10 cellular contexts compared by ENCODE assay signal in genomic region chr10:75398238-75398629, GRCh38. TPM values are rescaled to one million over a fixed set of nuclear protein-coding genes. Genes with fewer than 3 reads are reported as not detected.
DNase-seq lines count a peak whose midpoint lies in the region; ATAC-seq and TF ChIP-seq lines count a peak whose summit lies in the region.
"Had no signal": no experiment of that assay in that cellular context is flagged by ENCODE, and none has a peak within 500 bp of the region (broad histone marks: within the 10 kb centered on the region; RNA-seq: fewer than 3 reads in every experiment).

No MANE protein-coding gene starts in this region.

- WGBS in heart right ventricle, 2 donors: 63 to 72% methylated on average over 9 of the region's 9 CpGs

- H3K36me3 ChIP-seq in heart right ventricle (peaks cover 0 to 17% (median 7%) of the 10 kb centered on the region in 9 donors), vagina (peaks cover 0 to 12% of the 10 kb centered on the region in 2 donors)

- no peak for TF ChIP-seq CTCF in heart right ventricle (IDR thresholded peaks at IDR 0.05)
- no peak for TF ChIP-seq CTCF in epithelial cell of proximal tubule (conservative IDR thresholded peaks at IDR 0.05; ENCODE audit: low read depth, low read length)
- no peak for TF ChIP-seq CTCF in nephron (IDR thresholded peaks at IDR 0.05; ENCODE audit: unreplicated experiment in 3 of 3)
- TF ChIP-seq CTCF in vagina (IDR thresholded peaks at IDR 0.05): no peak

- DNase-seq in heart right ventricle (no peak), Right ventricle myocardium inferior (ENCODE audit: missing footprints) (no peak), epithelial cell of proximal tubule (ENCODE audit: low read depth) (no peak), vagina (ENCODE audit: extremely low spot score in 2 of 2) (no peak), RPMI8226 (no peak), NCI-H82 (lab: John Stamatoyannopoulos, UW) (no peak)
- DNase-seq: stimulated activated naive CD8-positive, alpha-beta T cell treated with anti-CD3 and anti-CD28 coated beads, Interleukin-15, amount 100 ng/mL, for 72 hours had no signal

- H3K27ac ChIP-seq in heart right ventricle (peak overlapping the region; percentile 27 to 97 (median 92)), vagina (peak overlapping the region; percentile 99)
- H3K27ac ChIP-seq: A549 had no signal

- peak overlapping the region; percentile 87 to 100 (median 97) for H3K4me3 Mint-ChIP-seq in nephron

- H3K4me1 Mint-ChIP-seq in nephron: peaks cover 19% of the 10 kb centered on the region

- H3K36me3 Mint-ChIP-seq in nephron (ENCODE audit: low read depth): peaks cover 42% of the 10 kb centered on the region

- peak overlapping the region; percentile 12 to 94 (median 88) for H3K4me3 ChIP-seq in heart right ventricle
- H3K4me3 ChIP-seq in epithelial cell of proximal tubule (ENCODE audit: low read depth, low read length): peak overlapping the region; percentile 99
- peak overlapping the region; percentile 88 to 99 for H3K4me3 ChIP-seq in vagina
- H3K4me3 ChIP-seq: A549 had no signal

- H3K4me1 ChIP-seq in heart right ventricle (peaks cover 3 to 48% (median 36%) of the 10 kb centered on the region in 9 donors), vagina (peaks cover 23% of the 10 kb centered on the region)

- TF ChIP-seq POLR2A in vagina (IDR thresholded peaks at IDR 0.05): no peak

- H3K27me3 Mint-ChIP-seq in nephron (ENCODE audit: low read depth): peaks cover 30% of the 10 kb centered on the region

- ATAC-seq in heart right ventricle (no peak), Right ventricle myocardium inferior (no peak), HG03025 (IDR thresholded peaks at IDR 0.05; ENCODE audit: low FRiP score, unreplicated experiment) (no peak)
- ATAC-seq: A549 had no signal

- intact Hi-C loops in heart right ventricle (cut with DNase I): loop anchor here in 8 of 10 donors (5.0 to 10.0 kb wide), 15 partner anchors 101 to 1587 kb away; no protein-coding TSS in a partner anchor
- intact Hi-C loops in Right ventricle myocardium inferior (cut with DNase I): no loop called here
- intact Hi-C loops in vagina (cut with DNase I): loop anchor here (5.0 to 10.0 kb wide), 6 partner anchors 103 to 1607 kb away; no protein-coding TSS in a partner anchor

- no peaks in the 10 kb centered on the region for H3K9me3 Mint-ChIP-seq in nephron
- H3K9me3 Mint-ChIP-seq: stimulated activated naive CD8-positive, alpha-beta T cell treated with anti-CD3 and anti-CD28 coated beads, Interleukin-15, amount 100 ng/mL, for 72 hours had no signal

- H3K9me3 ChIP-seq in heart right ventricle (no peaks in the 10 kb centered on the region), vagina (no peaks in the 10 kb centered on the region)
- H3K9me3 ChIP-seq: A549 had no signal

- H3K27ac Mint-ChIP-seq in nephron: peak overlapping the region; percentile 96 to 98 (median 98)
- H3K27ac Mint-ChIP-seq: stimulated activated naive CD8-positive, alpha-beta T cell treated with anti-CD3 and anti-CD28 coated beads, Interleukin-15, amount 100 ng/mL, for 72 hours had no signal

- H3K27me3 ChIP-seq in heart right ventricle: peaks cover 0 to 58% (median 26%) of the 10 kb centered on the region in 7 donors
- no peaks in the 10 kb centered on the region for H3K27me3 ChIP-seq in vagina

RNA-seq across cellular contexts. Expression of gene ZNF503, which starts 3.3 kb away (rescaled TPM):
- total RNA-seq in heart right ventricle: 1 to 10 TPM; 2.5 to 9.7 (median 4.1) TPM
- 1 to 10 TPM; 5.2 to 5.6 TPM for polyA plus RNA-seq in heart right ventricle
- 6.0 TPM for total RNA-seq in Right ventricle myocardium inferior
- 8.5 and 9.6 TPM in 2 replicates for total RNA-seq in epithelial cell of proximal tubule
- 24.6 TPM for total RNA-seq in vagina

RNA-seq across cellular contexts. Expression of gene LRMDA, which starts 33.2 kb away (rescaled TPM):
- total RNA-seq in heart right ventricle: 10 to 100 TPM in 9 of 10 donors, 1 to 10 TPM in 1; 4.7 to 59.8 (median 13.6) TPM
- polyA plus RNA-seq in heart right ventricle: 1 to 10 TPM; 4.0 to 8.3 TPM
- 22.3 TPM for total RNA-seq in Right ventricle myocardium inferior
- total RNA-seq in epithelial cell of proximal tubule: 0.75 and 7.2 TPM in 2 replicates
- total RNA-seq in vagina: 22.6 TPM
